ENCODE assay signal across 8 cellular contexts in the genomic region with DNA sequence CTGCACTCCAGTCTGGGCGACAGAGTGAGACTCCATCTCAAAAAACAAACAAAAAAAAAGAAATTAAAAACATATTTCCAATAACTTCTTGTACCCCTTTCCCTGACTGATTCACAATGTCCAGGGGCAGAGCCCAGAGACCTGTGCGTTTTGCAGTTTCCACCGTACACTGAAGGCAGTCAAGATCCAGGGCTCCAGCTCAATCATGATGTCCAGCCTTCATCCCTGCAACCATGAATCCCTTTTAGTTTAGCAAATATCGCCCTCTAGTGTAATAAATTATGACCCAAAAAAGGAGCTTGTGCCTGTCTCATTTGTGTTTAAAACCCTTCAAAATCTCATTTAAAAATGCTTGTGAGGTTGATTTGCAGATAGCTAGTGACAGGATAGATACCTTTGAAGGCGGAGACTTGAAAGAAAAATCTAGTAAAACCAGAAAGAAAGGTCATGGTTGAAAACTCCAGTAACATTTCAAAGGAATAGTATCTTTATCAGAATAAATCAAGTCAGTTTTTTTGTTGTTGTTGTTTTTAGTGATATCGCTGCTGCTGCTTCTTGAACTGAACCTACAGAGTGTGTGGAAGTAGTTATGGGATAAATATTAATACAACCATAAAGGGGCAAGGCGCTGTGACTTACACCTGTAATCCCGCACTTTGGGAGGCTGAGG. TPM values are rescaled to one million over a fixed set of nuclear protein-coding genes. Genes with fewer than 3 reads are reported as not detected.
A peak's percentile ranks its signal among the peaks of the same experiment; 100 is the strongest.
DNase-seq lines count a peak whose midpoint lies in the region; ATAC-seq, FAIRE-seq and TF ChIP-seq lines count a peak whose summit lies in the region.

No MANE protein-coding gene starts in this region.

- POLR2A ChIA-PET in A549 (lab: Yijun Ruan, JAX): interaction anchor here (1.0 to 1.8 kb wide), 6 partner anchors 12 to 215 kb away, joined by 3 to 40 read pairs (median 6); partner anchors contain the start of gene GH1

- no peak for TF ChIP-seq POLR2A in A549 (IDR thresholded peaks at IDR 0.05; ENCODE audit: low read length)
- TF ChIP-seq POLR2A in esophagus muscularis mucosa (IDR thresholded peaks at IDR 0.05; ENCODE audit: low read depth): no peak

- H3K4me2 ChIP-seq in A549: no peak overlapping the region

- H3K4me1 ChIP-seq in A549 (peaks cover 6% of the 10 kb centered on the region), SJSA1 (replicated peaks) (peaks cover 16% of the 10 kb centered on the region), esophagus muscularis mucosa (peaks cover 12 to 19% (median 16%) of the 10 kb centered on the region in 4 donors), pancreas (peaks cover 0 to 6% (median 3%) of the 10 kb centered on the region in 3 donors)

- H3K4me3 ChIP-seq in A549 (no peak overlapping the region), SJSA1 (no peak overlapping the region), esophagus muscularis mucosa (no peak overlapping the region), pancreas (no peak overlapping the region)

- peak; percentile 79 to 82 for DNase-seq in A549 (ENCODE audit: low read depth in 1 of 2, low spot score in 1 of 2)
- DNase-seq in EL: peak; percentile 71
- DNase-seq in NCI-H1105 treated with DMSO at 0.1 percent for 48 hours (lab: John Stamatoyannopoulos, UW): peak; percentile 67
- peak; percentile 52 to 67 for DNase-seq in SJSA1 (ENCODE audit: low read depth in 1 of 2, low spot score in 2 of 2)
- DNase-seq in esophagus muscularis mucosa (ENCODE audit: extremely low spot score): no peak
- peak in 1 of 6 donors; percentile 47 for DNase-seq in pancreas
- no peak for DNase-seq in activated naive CD4-positive, alpha-beta T cell treated with anti-CD3 and anti-CD28 coated beads, Interleukin-2, amount 50 U/mL, for 72 hours (ENCODE audit: low spot score in 2 of 2)

- TF ChIP-seq RAD21 in A549 (conservative IDR thresholded peaks at IDR 0.05 in 1 of 2, IDR thresholded peaks at IDR 0.05 in 1 of 2): peak; percentile 98

- TF ChIP-seq EP300 in A549 (IDR thresholded peaks at IDR 0.05) (no peak), esophagus muscularis mucosa (IDR thresholded peaks at IDR 0.05) (no peak)

- 27% methylated on average over 8 of the region's 8 CpGs for WGBS in A549 (ENCODE audit: missing lambda C conversion rate)
- WGBS in esophagus muscularis mucosa: 47% methylated on average over 8 of the region's 8 CpGs
- WGBS in pancreas, 2 donors: 38 to 40% methylated on average over 8 of the region's 8 CpGs

- intact Hi-C loops in esophagus muscularis mucosa (cut with DNase I) (loop anchor here (1.0 to 10.0 kb wide), 3 partner anchors 69 to 219 kb away; partner anchors contain the start of genes CSHL1 and GH1), pancreas (cut with DNase I) (loop anchor here (5.0 to 10.0 kb wide), 4 partner anchors 71 to 219 kb away; partner anchors contain the start of genes CSHL1 (in 2 of the 3), GH1 (in 2 of the 3) and ICAM2 (in 1 of the 3))

- FAIRE-seq in A549 (lab: Jason Lieb, UNC): peak; percentile 87
- FAIRE-seq in pancreas (lab: Jason Lieb, UNC): no peak

- peaks cover 4% of the 10 kb centered on the region; the same call in 1 of the 2 replicates for H3K27me3 ChIP-seq in SJSA1 (replicated peaks)
- no peaks in the 10 kb centered on the region for H3K27me3 ChIP-seq in esophagus muscularis mucosa
- no peaks in the 10 kb centered on the region for H3K27me3 ChIP-seq in pancreas

- ATAC-seq in A549 (peak; percentile 31 to 37), pancreas (peak in 3 of 4 donors; percentile 16 to 27 (median 24)), HG03469 (IDR thresholded peaks at IDR 0.05; ENCODE audit: unreplicated experiment) (no peak)
- no peak for ATAC-seq in activated naive CD4-positive, alpha-beta T cell treated with anti-CD3 and anti-CD28 coated beads, Interleukin-2, amount 50 U/mL, for 72 hours

- H3K27ac ChIP-seq in A549 (no peak overlapping the region), SJSA1 (no peak overlapping the region), esophagus muscularis mucosa (replicated peaks in 1 of 4) (no peak overlapping the region), pancreas (no peak overlapping the region)

- no peak overlapping the region for H3K27ac Mint-ChIP-seq in activated naive CD4-positive, alpha-beta T cell treated with anti-CD3 and anti-CD28 coated beads, Interleukin-2, amount 50 U/mL, for 72 hours

- no peaks in the 10 kb centered on the region for H3K9me3 Mint-ChIP-seq in activated naive CD4-positive, alpha-beta T cell treated with anti-CD3 and anti-CD28 coated beads, Interleukin-2, amount 50 U/mL, for 72 hours

- H3K9me3 ChIP-seq in A549 (no peaks in the 10 kb centered on the region), SJSA1 (replicated peaks) (no peaks in the 10 kb centered on the region), esophagus muscularis mucosa (no peaks in the 10 kb centered on the region), pancreas (no peaks in the 10 kb centered on the region)

- CTCF ChIA-PET in A549 (lab: Yijun Ruan, JAX): interaction anchor here (0.6 to 29.0 kb wide), 78 partner anchors 9 to 274 kb away, joined by 3 to 863 read pairs (median 5); partner anchors contain the start of genes CSHL1, GH1, ICAM2 and PRR29

- peaks cover 6% of the 10 kb centered on the region for H3K36me3 ChIP-seq in SJSA1
- H3K36me3 ChIP-seq in esophagus muscularis mucosa: no peaks in the 10 kb centered on the region
- H3K36me3 ChIP-seq in pancreas: no peaks in the 10 kb centered on the region

- peaks cover 5% of the 10 kb centered on the region in 2 donors for H3K36me3 Mint-ChIP-seq in activated naive CD4-positive, alpha-beta T cell treated with anti-CD3 and anti-CD28 coated beads, Interleukin-2, amount 50 U/mL, for 72 hours

- peak; percentile 96 for TF ChIP-seq CTCF in A549 (IDR thresholded peaks at IDR 0.05)
- TF ChIP-seq CTCF in esophagus muscularis mucosa (IDR thresholded peaks at IDR 0.05): peak; percentile 68 to 73 (median 68)
- peak in 3 of 4 donors; percentile 32 to 52 (median 52) for TF ChIP-seq CTCF in pancreas (IDR thresholded peaks at IDR 0.05)

TF ChIP-seq in A549, 52 proteins besides CTCF, POLR2A, EP300 and RAD21:
- TF ChIP-seq SMC3 (IDR thresholded peaks at IDR 0.05) (peak; percentile 95), FOSL2 (IDR thresholded peaks at IDR 0.05) (no peak), FOSL2 (CRISPR knock-in tag; IDR thresholded peaks at IDR 0.05) (no peak)

RNA-seq across cellular contexts. Expression of gene ERN1, which starts 3.7 kb away (rescaled TPM):
- polyA plus RNA-seq in A549 (2011; rRNA removed) (19.8 and 23.3 TPM in 2 replicates), A549 (2017; fragmentation: RNase III; extraction: RNeasy Plus Mini Kit Qiagen cat#74134 plus additional on column Dnase treatment) (3.5 to 4.1 TPM (median 3.7 TPM) in 3 replicates), pancreas (10 to 100 TPM; 10.4 to 19.8 TPM)
- polyA plus RNA-seq in A549 (2012; cell fraction: cytosol; rRNA removed): 4.5 and 4.6 TPM in 2 replicates
- polyA plus RNA-seq in A549 (2012; cell fraction: nucleus; rRNA removed): 7.3 and 8.1 TPM in 2 replicates
- polyA minus RNA-seq in A549 (2011; rRNA and poly(A)+ RNA removed): 39.3 and 44.8 TPM in 2 replicates
- 4.4 and 5.8 TPM in 2 replicates for total RNA-seq in SJSA1 (2014; rRNA removed; shearing (Covaris generic))
- total RNA-seq in esophagus muscularis mucosa (10 to 100 TPM in 1 of 4 donors, 1 to 10 TPM in 3; 6.2 to 11.2 (median 9.3) TPM), pancreas (100 to 1,000 TPM in 1 of 6 donors, 10 to 100 TPM in 5; 37.0 to 151 (median 42.9) TPM)
- 10 to 100 TPM; 23.7 to 24.1 TPM for total RNA-seq in activated naive CD4-positive, alpha-beta T cell treated with anti-CD3 and anti-CD28 coated beads, Interleukin-2, amount 50 U/mL, for 72 hours

Comparison
In these comparisons a context has a peak if more than half of its experiments do, and no peak if none do; other contexts are left out.
1. ATAC-seq: peak in A549 (2 of 2) and pancreas (3 of 4); none in activated naive CD4-positive, alpha-beta T cell treated with anti-CD3 and anti-CD28 coated beads, Interleukin-2, amount 50 U/mL, for 72 hours (0 of 2) and HG03469 (single experiment).
2. DNase-seq: peak in A549 (2 of 2), EL (single experiment), NCI-H1105 treated with DMSO at 0.1 percent for 48 hours (single experiment) and SJSA1 (2 of 2); none in esophagus muscularis mucosa (single experiment) and activated naive CD4-positive, alpha-beta T cell treated with anti-CD3 and anti-CD28 coated beads, Interleukin-2, amount 50 U/mL, for 72 hours (0 of 2).
3. Peak in every context shown above with its lines, with median percentiles within 50 percentile points of each other: CTCF ChIP-seq.